ENCODE assay signal across 8 cellular contexts in the genomic region with DNA sequence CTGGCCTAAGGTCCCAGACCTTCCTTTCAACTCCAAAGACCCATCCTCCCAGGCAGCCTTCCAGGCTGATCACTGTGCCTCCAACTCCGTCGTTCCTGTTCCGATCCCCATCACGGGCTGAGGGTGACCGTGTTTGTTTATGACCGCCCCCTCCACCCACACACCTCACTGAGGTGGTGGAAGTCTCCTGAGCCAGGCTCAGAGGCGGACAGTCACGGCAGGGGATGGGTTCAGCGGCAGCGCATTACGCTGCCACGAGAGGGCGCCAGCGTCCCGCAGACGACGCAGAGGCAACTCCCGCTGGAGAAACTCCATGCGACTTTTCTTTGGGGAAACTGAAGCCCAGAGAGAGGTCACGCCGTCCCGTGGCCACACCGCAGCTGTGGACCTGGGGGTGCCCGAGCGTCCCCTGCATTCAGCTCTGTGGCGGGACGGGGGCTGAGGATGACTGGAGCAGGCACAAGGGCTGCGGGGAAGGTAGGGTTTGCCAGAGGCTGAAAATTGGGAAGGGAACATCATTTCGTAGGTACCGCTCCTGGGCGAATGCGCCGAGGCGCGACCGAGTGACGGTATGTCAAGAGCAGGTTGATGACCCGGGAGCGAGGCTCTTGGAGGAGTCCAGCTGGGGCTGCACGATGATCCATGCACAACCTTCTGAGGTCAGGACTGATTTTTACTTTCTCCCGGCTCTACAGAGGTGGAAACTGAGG. TPM values are rescaled to one million over a fixed set of nuclear protein-coding genes. Genes with fewer than 3 reads are reported as not detected.
A peak's percentile ranks its signal among the peaks of the same experiment; 100 is the strongest.
DNase-seq lines count a peak whose midpoint lies in the region; ATAC-seq and TF ChIP-seq lines count a peak whose summit lies in the region.

No MANE protein-coding gene starts in this region.

- peak overlapping the region; percentile 67; the same call in 1 of the 2 replicates for H2AFZ ChIP-seq in SK-N-SH (ENCODE audit: low read depth)

- peak overlapping the region; percentile 72 to 99 (median 93) for H3K4me2 ChIP-seq in BLaER1 treated with 17β-estradiol and CSF1 and Interleukin-3, amounts not matched to agents 10 nM and 100 nM
- peak overlapping the region; percentile 99 for H3K4me2 ChIP-seq in SK-N-SH

- H3K36me3 Mint-ChIP-seq in activated naive CD8-positive, alpha-beta T cell, result peaks cover 2% of the 10 kb centered on the region

- H3K27me3 ChIP-seq in BLaER1 treated with 17β-estradiol and CSF1 and Interleukin-3, amounts not matched to agents 10 nM and 100 nM, result no peaks in the 10 kb centered on the region
- no peaks in the 10 kb centered on the region for H3K27me3 ChIP-seq in SK-N-SH (ENCODE audit: insufficient read depth)
- no peaks in the 10 kb centered on the region for H3K27me3 ChIP-seq in ovary
- no peaks in the 10 kb centered on the region for H3K27me3 ChIP-seq in thyroid gland

- DNase-seq in KG1 (lab: John Stamatoyannopoulos, UW) (peak; percentile 10), SK-N-SH (peak; percentile 92), Right ventricle myocardium inferior (ENCODE audit: missing footprints) (peak; percentile 92), ovary (peak; percentile 73 to 90 (median 79)), thyroid gland (peak; percentile 78 to 84)

- 10% methylated on average over 27 of the region's 41 CpGs for WGBS in SK-N-SH (ENCODE audit: low lambda C conversion rate)
- WGBS in ovary, 3 donors, result 3 to 4% (median 3%) methylated on average over 41 of the region's 41 CpGs
- WGBS in thyroid gland, 2 donors, result 2 to 4% methylated on average over 11 to 22 of the region's 41 CpGs

- TF ChIP-seq CTCF in SK-N-SH (IDR thresholded peaks at IDR 0.05) (peak; percentile 88), ovary (IDR thresholded peaks at IDR 0.05) (peak; percentile 91 to 94 (median 93)), thyroid gland (IDR thresholded peaks at IDR 0.05) (peak; percentile 90 to 98 (median 96))

- CTCF ChIA-PET in SK-N-SH (lab: Yijun Ruan, JAX), result interaction anchor here (0.6 to 5.6 kb wide), 37 partner anchors 10 to 254 kb away, joined by 3 to 118 read pairs (median 4); a partner anchor contains a TSS

- peak; percentile 98 for TF ChIP-seq RAD21 in SK-N-SH (IDR thresholded peaks at IDR 0.05; ENCODE audit: low read length)

- no peaks in the 10 kb centered on the region for H3K27me3 Mint-ChIP-seq in activated naive CD8-positive, alpha-beta T cell

- peaks cover 44 to 73% (median 60%) of the 10 kb centered on the region in 11 experiments for H3K36me3 ChIP-seq in BLaER1 treated with 17β-estradiol and CSF1 and Interleukin-3, amounts not matched to agents 10 nM and 100 nM
- H3K36me3 ChIP-seq in SK-N-SH (replicated peaks in 1 of 2; ENCODE audit: control insufficient read depth in 1 of 2, insufficient read depth in 2 of 2, low read length in 1 of 2), result peaks cover 5 to 9% of the 10 kb centered on the region in 2 experiments
- no peaks in the 10 kb centered on the region for H3K36me3 ChIP-seq in ovary
- H3K36me3 ChIP-seq in thyroid gland, result peaks cover 25 to 29% of the 10 kb centered on the region in 2 donors

- H3K4me1 ChIP-seq in BLaER1 treated with 17β-estradiol and CSF1 and Interleukin-3, amounts not matched to agents 10 nM and 100 nM, result peaks cover 45 to 67% (median 52%) of the 10 kb centered on the region in 10 experiments
- H3K4me1 ChIP-seq in SK-N-SH (ENCODE audit: control insufficient read depth in 1 of 2, insufficient read depth in 2 of 2, low read depth in 1 of 2, low read length in 1 of 2) (peaks cover 6 to 13% of the 10 kb centered on the region in 2 experiments; a peak in 2 of 4 replicates), ovary (ENCODE audit: insufficient read depth) (peaks cover 6% of the 10 kb centered on the region), thyroid gland (peaks cover 0 to 26% of the 10 kb centered on the region in 2 donors)

- peak overlapping the region; percentile 48 to 72 (median 62); a peak in 21 of 22 replicates for H3K9ac ChIP-seq in BLaER1 treated with 17β-estradiol and CSF1 and Interleukin-3, amounts not matched to agents 10 nM and 100 nM
- peak overlapping the region; percentile 40; the same call in 1 of the 2 replicates for H3K9ac ChIP-seq in SK-N-SH

- H3K27ac ChIP-seq in BLaER1 treated with 17β-estradiol and CSF1 and Interleukin-3, amounts not matched to agents 10 nM and 100 nM, result peak overlapping the region in 10 of 11 experiments; percentile 4 to 65 (median 51); a peak in 18 of 22 replicates
- H3K27ac ChIP-seq in SK-N-SH (ENCODE audit: low read depth in 2 of 2, low read length in 1 of 2) (peak overlapping the region in 1 of 2 experiments; percentile 42; a peak in 2 of 4 replicates), ovary (peak overlapping the region; percentile 17 to 60), thyroid gland (peak overlapping the region; percentile 91 to 93 (median 92))

- no peaks in the 10 kb centered on the region for H3K9me2 ChIP-seq in SK-N-SH

- ATAC-seq in GM19397 (IDR thresholded peaks at IDR 0.05; ENCODE audit: unreplicated experiment) (peak; percentile 57), Right ventricle myocardium inferior (peak; percentile 87)

- TF ChIP-seq EP300 in SK-N-SH (IDR thresholded peaks at IDR 0.05; ENCODE audit: borderline replicate concordance in 1 of 2, low read depth in 1 of 2, low read length in 1 of 2) (no peak), ovary (IDR thresholded peaks at IDR 0.05) (no peak)

- peaks cover 7% of the 10 kb centered on the region for H3F3A ChIP-seq in SK-N-SH (replicated peaks; ENCODE audit: insufficient read depth)

- peaks cover 29% of the 10 kb centered on the region for H3K4me1 Mint-ChIP-seq in activated naive CD8-positive, alpha-beta T cell (ENCODE audit: low read depth)

- H3K9me3 ChIP-seq in BLaER1 treated with 17β-estradiol and CSF1 and Interleukin-3, amounts not matched to agents 10 nM and 100 nM (replicated peaks in 1 of 11), result peaks cover 0 to 5% (median 0%) of the 10 kb centered on the region in 11 experiments; a peak in 4 of 22 replicates
- H3K9me3 ChIP-seq in SK-N-SH (no peaks in the 10 kb centered on the region), ovary (no peaks in the 10 kb centered on the region), thyroid gland (no peaks in the 10 kb centered on the region)

- intact Hi-C loops in Right ventricle myocardium inferior (cut with DNase I), result loop anchor here (1.0 kb wide), 1 partner anchor 51 kb away; no protein-coding TSS in a partner anchor
- intact Hi-C loops in ovary (cut with DNase I), result loop anchor here in 3 of 4 donors (2.0 to 10.0 kb wide), 4 partner anchors 52 to 418 kb away; a partner anchor contains a TSS
- intact Hi-C loops in thyroid gland (cut with DNase I), result loop anchor here (2.0 to 10.0 kb wide), 2 partner anchors 52 to 148 kb away; a partner anchor contains a TSS

- H4K20me1 ChIP-seq in BLaER1 treated with 17β-estradiol and CSF1 and Interleukin-3, amounts not matched to agents 10 nM and 100 nM, result peaks cover 45 to 82% (median 60%) of the 10 kb centered on the region in 11 experiments; a peak in 21 of 22 replicates
- H4K20me1 ChIP-seq in SK-N-SH (ENCODE audit: insufficient read depth), result no peaks in the 10 kb centered on the region

- no peaks in the 10 kb centered on the region for H3K9me3 Mint-ChIP-seq in activated naive CD8-positive, alpha-beta T cell (ENCODE audit: low read depth)

- peak overlapping the region; percentile 46 to 72 (median 57); a peak in 19 of 20 replicates for H3K4me3 ChIP-seq in BLaER1 treated with 17β-estradiol and CSF1 and Interleukin-3, amounts not matched to agents 10 nM and 100 nM
- H3K4me3 ChIP-seq in SK-N-SH (ENCODE audit: low read depth in 2 of 2, low read length in 1 of 2) (peak overlapping the region; percentile 47 to 73), ovary (peak overlapping the region; percentile 43), thyroid gland (replicated peaks in 1 of 3) (peak overlapping the region; percentile 10 to 58 (median 18))

- H3K4me3 Mint-ChIP-seq in activated naive CD8-positive, alpha-beta T cell, result peak overlapping the region; percentile 87

- POLR2A ChIA-PET in SK-N-SH (lab: Yijun Ruan, JAX), result no interaction called here

- peaks cover 3% of the 10 kb centered on the region; the same call in 1 of the 2 replicates for H3K79me2 ChIP-seq in SK-N-SH (ENCODE audit: insufficient read depth)

- TF ChIP-seq POLR2A in ovary (IDR thresholded peaks at IDR 0.05) (no peak), thyroid gland (IDR thresholded peaks at IDR 0.05) (peak in 1 of 2 donors; percentile 62)

- peak overlapping the region; percentile 64 for H3K27ac Mint-ChIP-seq in activated naive CD8-positive, alpha-beta T cell

TF ChIP-seq in SK-N-SH, 30 proteins besides CTCF, POLR2A, EP300 and RAD21 (continues in another document):
- TF ChIP-seq EZH2phosphoT487 (IDR thresholded peaks at IDR 0.05; ENCODE audit: borderline replicate concordance, low read depth), result no peak
- TF ChIP-seq MXI1 (IDR thresholded peaks at IDR 0.05; ENCODE audit: low read depth, low read length), result peak; percentile 94

RNA-seq across cellular contexts. Expression of a gene that starts 0.9 kb away (rescaled TPM):
- polyA plus RNA-seq in SK-N-SH (2012; rRNA removed), result 5.5 and 6.3 TPM in 2 replicates
- polyA plus RNA-seq in SK-N-SH (2012; cell fraction: cytosol; rRNA removed), result 3.9 and 4.9 TPM in 2 replicates
- 14.9 and 22.3 TPM in 2 replicates for polyA plus RNA-seq in SK-N-SH (2012; cell fraction: nucleus; rRNA removed)
- total RNA-seq in Right ventricle myocardium inferior, result 17.4 TPM
- total RNA-seq in ovary, result 10 to 100 TPM in 5 of 7 donors, 1 to 10 TPM in 2; 6.8 to 22.8 (median 12.2) TPM
- 10 to 100 TPM; 12.9 to 14.7 TPM for polyA plus RNA-seq in ovary
- 100 to 1,000 TPM in 2 of 4 donors, 10 to 100 TPM in 2; 51.1 to 120 (median 82.8) TPM for total RNA-seq in thyroid gland

RNA-seq across cellular contexts. Expression of a gene that starts 40.1 kb away (rescaled TPM):
- polyA plus RNA-seq in SK-N-SH (2012; rRNA removed) (2.7 and 3.6 TPM in 2 replicates), ovary (1 to 10 TPM in 1 of 2 donors, under 1 TPM in 1; 1.00 to 1.7 TPM)
- polyA plus RNA-seq in SK-N-SH (2012; cell fraction: cytosol; rRNA removed), result 1.6 and 2.7 TPM in 2 replicates
- 3.2 and 4.4 TPM in 2 replicates for polyA plus RNA-seq in SK-N-SH (2012; cell fraction: nucleus; rRNA removed)
- total RNA-seq in Right ventricle myocardium inferior (not detected), ovary (1 to 10 TPM in 4 of 7 donors, under 1 TPM in 2, not detected in 1; 0.33 to 5.9 (median 2.2) TPM), thyroid gland (under 1 TPM in 1 of 4 donors, not detected in 3; 0.22 TPM)

Comparison
In these comparisons a context has a peak if more than half of its experiments do, and no peak if none do; other contexts are left out.
1. DNase-seq: peak in every context shown above with its lines; median percentile 92 in SK-N-SH; 92 in Right ventricle myocardium inferior; 81 in thyroid gland; 79 in ovary; 10 in KG1.